9 cellular contexts compared by ENCODE assay signal in genomic region chr11:46238967-46239800, GRCh38. TPM values are rescaled to one million over a fixed set of nuclear protein-coding genes. Genes with fewer than 3 reads are reported as not detected.
DNase-seq lines count a peak whose midpoint lies in the region; ATAC-seq and TF ChIP-seq lines count a peak whose summit lies in the region.
"Had no signal": no experiment of that assay in that cellular context is flagged by ENCODE, and none has a peak within 500 bp of the region (broad histone marks: within the 10 kb centered on the region; RNA-seq: fewer than 3 reads in every experiment).

No MANE protein-coding gene starts in this region.

- H3K4me1 ChIP-seq in OCI-LY3 (ENCODE audit: low read length): peaks cover 39% of the 10 kb centered on the region
- H3K4me1 ChIP-seq in mucosa of descending colon (ENCODE audit: low read depth): peaks cover 17% of the 10 kb centered on the region

- H3K36me3 ChIP-seq in OCI-LY3 (replicated peaks; ENCODE audit: low read depth, low read length): no peaks in the 10 kb centered on the region
- H3K36me3 ChIP-seq in mucosa of descending colon (ENCODE audit: low read depth): no peaks in the 10 kb centered on the region

- H3K9me3 ChIP-seq in OCI-LY3 (ENCODE audit: insufficient read depth, low read length): no peaks in the 10 kb centered on the region
- no peaks in the 10 kb centered on the region for H3K9me3 ChIP-seq in mucosa of descending colon

- peak; percentile 4 to 82 (median 54) for DNase-seq in C1 segment of cervical spinal cord (lab: John Stamatoyannopoulos, UW)
- DNase-seq in HK-2 (ENCODE audit: unreplicated experiment): peak; percentile 85
- DNase-seq in activated T-cell treated with anti-CD3 and anti-CD28 coated beads for 24 hours (ENCODE audit: low read depth): peak; percentile 76
- DNase-seq in epithelial cell of esophagus (ENCODE audit: low read depth): peak; percentile 77
- peak; percentile 85 to 91 (median 86) for DNase-seq in mucosa of descending colon
- peak; percentile 68 to 77 for DNase-seq in stimulated activated CD8-positive, alpha-beta memory T cell treated with anti-CD3 and anti-CD28 coated beads, Interleukin-2, amount 100 ng/mL, for 48 hours (ENCODE audit: low read depth in 2 of 2)

- H4K20me1 ChIP-seq in OCI-LY3 (ENCODE audit: insufficient read depth, low read length): no peaks in the 10 kb centered on the region

- intact Hi-C loops in mucosa of descending colon (cut with DNase I, micrococcal nuclease): loop anchor here (2.0 to 5.0 kb wide), 2 partner anchors 68 to 70 kb away; no protein-coding TSS in a partner anchor

- H3K4me2 ChIP-seq in OCI-LY3 (ENCODE audit: low read length): peak overlapping the region; percentile 88

- H3K4me3 ChIP-seq in OCI-LY3 (ENCODE audit: low read length) (peak overlapping the region; percentile 77), epithelial cell of esophagus (ENCODE audit: low read length) (peak overlapping the region; percentile 32), mucosa of descending colon (no peak overlapping the region)

- peak overlapping the region; percentile 42 for H3K9ac ChIP-seq in OCI-LY3 (ENCODE audit: low read length)

- ATAC-seq in GM19395 (IDR thresholded peaks at IDR 0.05; ENCODE audit: unreplicated experiment) (peak; percentile 63), mucosa of descending colon (peak; percentile 86)

- H3K27me3 ChIP-seq in OCI-LY3 (ENCODE audit: low read depth, low read length): no peaks in the 10 kb centered on the region

- H3K27ac ChIP-seq in OCI-LY3 (ENCODE audit: low read length): no peak overlapping the region

- H2AFZ ChIP-seq in OCI-LY3 (ENCODE audit: low read depth, low read length): peak overlapping the region; percentile 69

- no peaks in the 10 kb centered on the region for H3K79me2 ChIP-seq in OCI-LY3 (ENCODE audit: low read length)

- TF ChIP-seq CTCF in OCI-LY3 (IDR thresholded peaks at IDR 0.05; ENCODE audit: low read depth, low read length) (peak; percentile 91), epithelial cell of esophagus (IDR thresholded peaks at IDR 0.05; ENCODE audit: insufficient read depth, low read depth, low read length, missing control alignments) (peak; percentile 58), mucosa of descending colon (IDR thresholded peaks at IDR 0.05) (peak; percentile 99)

RNA-seq across cellular contexts. Expression of gene CREB3L1, which starts 38.3 kb away (rescaled TPM):
- total RNA-seq in mucosa of descending colon: 100 to 1,000 TPM in 2 of 3 donors, 10 to 100 TPM in 1; 52.7 to 140 (median 108) TPM
- total RNA-seq: activated CD8-positive, alpha-beta memory T cell treated with anti-CD3 and anti-CD28 coated beads for 36 hours had no signal
